2 cellular contexts compared by ENCODE assay signal in genomic region chr11:73554677-73555320, GRCh38.
TF ChIP-seq lines count a peak whose summit lies in the region.

No MANE protein-coding gene starts in this region.

TF ChIP-seq in A549, 52 proteins besides CTCF, POLR2A, EP300 and RAD21 (continued from another document):
- TF ChIP-seq HES2 (IDR thresholded peaks at IDR 0.05): no peak
- no peak for TF ChIP-seq FOXS1 (CRISPR knock-in tag; IDR thresholded peaks at IDR 0.05)

TF ChIP-seq in GM23338, 12 proteins besides CTCF, POLR2A, EP300 and RAD21:
- TF ChIP-seq ZNF462 (CRISPR knock-in tag; IDR thresholded peaks at IDR 0.05) (peak; percentile 40; the same call in 1 of the 2 replicates), JUNB (IDR thresholded peaks at IDR 0.05; ENCODE audit: unreplicated experiment) (no peak)
